ENCODE assay signal across 26 cellular contexts in genomic region chr16:23160082-23160481, GRCh38. TPM values are rescaled to one million over a fixed set of nuclear protein-coding genes. Genes with fewer than 3 reads are reported as not detected.
"Had no signal": no experiment of that assay in that cellular context is flagged by ENCODE, and none has a peak within 500 bp of the region (broad histone marks: within the 10 kb centered on the region; RNA-seq: fewer than 3 reads in every experiment).

No MANE protein-coding gene starts in this region.

- FAIRE-seq: kidney had no signal

- H3K36me3 ChIP-seq: esophagus muscularis mucosa, gastrocnemius medialis, left ventricle myocardium inferior, lower lobe of right lung, tibial nerve, upper lobe of right lung, vagina had no signal

- H3K27ac ChIP-seq: epithelial cell of prostate, esophagus muscularis mucosa, gastrocnemius medialis, left ventricle myocardium inferior, lower lobe of right lung, skin epidermis, testis, tibial nerve, upper lobe of right lung, vagina had no signal

- H3K4me1 ChIP-seq: esophagus muscularis mucosa, gastrocnemius medialis, left ventricle myocardium inferior, lower lobe of right lung, testis, tibial nerve, upper lobe of right lung, vagina had no signal

- H3K4me3 ChIP-seq: esophagus muscularis mucosa, gastrocnemius medialis, left ventricle myocardium inferior, lower lobe of right lung, skin epidermis, testis, tibial nerve, upper lobe of right lung, vagina had no signal

- DNase-seq: effector memory CD8-positive, alpha-beta T cell; gastrocnemius medialis; immature natural killer cell; kidney; left cardiac atrium; left ventricle myocardium inferior; lower lobe of right lung; mesenchymal stem cell; naive thymus-derived CD4-positive, alpha-beta T cell; nephron progenitor cell; posterior cingulate gyrus; stimulated activated CD4-positive, alpha-beta T cell treated with anti-CD3 and anti-CD28 coated beads, Interleukin-2, amount 100 ng/mL, for 24 hours; stimulated activated CD4-positive, alpha-beta T cell treated with anti-CD3 and anti-CD28 coated beads, Interleukin-4, amount 100 ng/mL, for 4 hours; stimulated activated naive B cell treated with anti-CD40 and anti-IgM and Interleukin-4, amounts not matched to agents 10 μg/mL and 1 μg/mL and 100 μg/mL, for 72 hours; stimulated activated naive CD8-positive, alpha-beta T cell treated with anti-CD3 and anti-CD28 coated beads, Interleukin-15, amount 100 ng/mL, for 72 hours; testis; upper lobe of right lung had no signal

- H3K27me3 ChIP-seq: gastrocnemius medialis, testis, vagina had no signal

- ATAC-seq: effector memory CD8-positive, alpha-beta T cell; gastrocnemius medialis; left cardiac atrium; lower lobe of right lung; naive thymus-derived CD4-positive, alpha-beta T cell; sciatic nerve; stimulated activated naive B cell treated with anti-CD40 and anti-IgM and Interleukin-4, amounts not matched to agents 10 μg/mL and 1 μg/mL and 100 μg/mL, for 72 hours; stimulated activated naive CD8-positive, alpha-beta T cell treated with anti-CD3 and anti-CD28 coated beads, Interleukin-15, amount 100 ng/mL, for 72 hours; upper lobe of right lung had no signal

- H3K9me3 ChIP-seq: gastrocnemius medialis, lower lobe of right lung, testis, tibial nerve, upper lobe of right lung, vagina had no signal

RNA-seq across cellular contexts. Expression of gene SCNN1G, which starts 22.5 kb away (rescaled TPM):
- total RNA-seq: fibroblast of villous mesenchyme; left ventricle myocardium inferior; naive thymus-derived CD4-positive, alpha-beta T cell; omental fat pad; pulmonary artery endothelial cell; sciatic nerve had no signal
- polyA plus RNA-seq: immature natural killer cell; naive thymus-derived CD4-positive, alpha-beta T cell had no signal
